18 cellular contexts compared by ENCODE assay signal in the genomic region with DNA sequence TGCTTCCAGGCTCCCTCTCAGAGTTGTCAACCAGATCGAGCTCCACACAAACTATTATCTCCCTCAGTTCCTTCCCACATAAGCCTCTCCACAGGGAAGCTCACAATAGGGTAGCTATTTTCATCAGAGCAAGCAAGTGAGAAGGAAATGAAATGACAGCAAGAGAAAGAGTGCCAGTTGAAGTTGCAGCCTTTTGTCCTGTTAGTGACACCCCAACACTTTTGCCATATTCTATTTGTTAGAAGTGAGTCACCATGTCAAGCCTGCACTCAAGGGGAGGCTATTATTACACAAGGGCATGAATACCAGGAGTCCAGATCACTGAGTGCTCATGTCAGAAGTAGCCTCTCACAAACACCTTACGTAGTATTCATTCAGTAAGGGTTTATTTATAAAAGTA.
DNase-seq lines count a peak whose midpoint lies in the region; ATAC-seq, FAIRE-seq and TF ChIP-seq lines count a peak whose summit lies in the region.
"Had no signal": no experiment of that assay in that cellular context is flagged by ENCODE, and none has a peak within 500 bp of the region (broad histone marks: within the 10 kb centered on the region; RNA-seq: fewer than 3 reads in every experiment).

No MANE protein-coding gene starts in this region.

- DNase-seq in DMS53 treated with DMSO at 0.1 percent for 48 hours (lab: John Stamatoyannopoulos, UW; ENCODE audit: unreplicated experiment) (peak; percentile 4), SK-N-MC (ENCODE audit: low read depth, low spot score) (no peak), fibroblast of peridontal ligament (ENCODE audit: extremely low read depth) (peak; percentile 49), lower lobe of right lung (no peak), NCI-H2081 treated with DMSO at 0.1 percent for 48 hours (lab: John Stamatoyannopoulos, UW) (no peak), H54 (ENCODE audit: insufficient read length, low spot score) (no peak)
- DNase-seq: activated CD4-positive, alpha-beta T cell treated with anti-CD3 and anti-CD28 coated beads, Interleukin-2, amount 50 U/mL, for 4 hours; activated naive CD8-positive, alpha-beta T cell treated with anti-CD3 and anti-CD28 coated beads, Interleukin-2, amount 10 ng/mL, durations not matched to agents 7 days and 5 days; AML-193; H7; MG63; NCI-H2029; NCI-H524 treated with DMSO at 0.1 percent for 48 hours; small intestine; stimulated activated CD4-positive, alpha-beta T cell treated with anti-CD3 and anti-CD28 coated beads, Interleukin-4, amount 100 ng/mL, for 4 hours had no signal

- FAIRE-seq in H54 (lab: Jason Lieb, UNC), result no peak
- FAIRE-seq: small intestine had no signal

- TF ChIP-seq CTCF in lower lobe of right lung (IDR thresholded peaks at IDR 0.05), result no peak

- no peaks in the 10 kb centered on the region for H3K27me3 ChIP-seq in lower lobe of right lung (ENCODE audit: low read depth)
- H3K27me3 ChIP-seq: MG63 had no signal

- H3K4me3 ChIP-seq in SK-N-MC (no peak overlapping the region), lower lobe of right lung (no peak overlapping the region)
- H3K4me3 ChIP-seq: MG63, thoracic aorta had no signal

- no peaks in the 10 kb centered on the region for H3K9me3 ChIP-seq in SK-N-MC (ENCODE audit: low read depth, low read length)
- no peaks in the 10 kb centered on the region for H3K9me3 ChIP-seq in lower lobe of right lung
- H3K9me3 ChIP-seq: MG63 had no signal

- H3K27ac ChIP-seq in SK-N-MC, result 0 out of 2 replicates have a peak overlapping the region, but pooled peaks have one; percentile 4
- H3K27ac ChIP-seq in lower lobe of right lung, result no peak overlapping the region
- H3K27ac ChIP-seq: thoracic aorta had no signal

- no peak for TF ChIP-seq POLR2A in H54 (IDR thresholded peaks at IDR 0.05; ENCODE audit: low read depth, low read length)

- ATAC-seq in lower lobe of right lung (peak; percentile 35 to 57), HG03175 (IDR thresholded peaks at IDR 0.05; ENCODE audit: unreplicated experiment) (no peak), GM19455 (IDR thresholded peaks at IDR 0.05; ENCODE audit: unreplicated experiment) (no peak)

- H3K4me1 ChIP-seq in lower lobe of right lung, result no peaks in the 10 kb centered on the region

- no peak overlapping the region for H3K9ac ChIP-seq in SK-N-MC (ENCODE audit: insufficient read length)

- no peaks in the 10 kb centered on the region for H3K36me3 ChIP-seq in SK-N-MC (ENCODE audit: insufficient read depth, low read length)
- H3K36me3 ChIP-seq in lower lobe of right lung, result no peaks in the 10 kb centered on the region
- H3K36me3 ChIP-seq: MG63, thoracic aorta had no signal

- intact Hi-C loops in lower lobe of right lung (cut with DNase I), result no loop called here

Comparison
In these comparisons a context has a peak if more than half of its experiments do, and no peak if none do; other contexts are left out.
1. DNase-seq: peak in DMS53 treated with DMSO at 0.1 percent for 48 hours (single experiment) and fibroblast of peridontal ligament (single experiment); none in SK-N-MC (single experiment), lower lobe of right lung (single experiment), NCI-H2081 treated with DMSO at 0.1 percent for 48 hours (single experiment) and H54 (single experiment).
2. ATAC-seq: peak in lower lobe of right lung (2 of 2); none in HG03175 (single experiment) and GM19455 (single experiment).